12 cellular contexts compared by ENCODE assay signal in the genomic region with DNA sequence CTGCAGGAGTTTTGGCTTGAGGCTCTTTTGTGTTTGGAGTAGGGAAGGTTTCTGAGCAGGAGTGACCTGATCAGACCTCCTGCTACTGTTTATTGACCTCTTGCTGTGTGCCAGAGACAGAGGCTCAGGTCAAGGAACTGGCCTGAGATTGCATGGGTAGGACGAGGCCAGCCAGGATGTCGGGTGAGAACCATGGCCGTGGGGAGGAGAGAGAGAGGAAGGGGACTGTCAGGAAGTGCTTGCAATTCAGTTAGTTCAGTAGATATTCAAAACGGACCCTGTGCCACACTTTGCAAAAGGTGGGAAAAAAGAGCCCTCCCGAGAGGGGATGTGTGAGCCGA. TPM values are rescaled to one million over a fixed set of nuclear protein-coding genes. Genes with fewer than 3 reads are reported as not detected.
DNase-seq lines count a peak whose midpoint lies in the region; ATAC-seq and TF ChIP-seq lines count a peak whose summit lies in the region.
"Had no signal": no experiment of that assay in that cellular context is flagged by ENCODE, and none has a peak within 500 bp of the region (broad histone marks: within the 10 kb centered on the region; RNA-seq: fewer than 3 reads in every experiment).

No MANE protein-coding gene starts in this region.

- no peaks in the 10 kb centered on the region for H3K27me3 Mint-ChIP-seq in activated naive CD4-positive, alpha-beta T cell treated with anti-CD3 and anti-CD28 coated beads, Interleukin-2, amount 50 U/mL, for 24 hours
- H3K27me3 Mint-ChIP-seq in glutamatergic neuron (ENCODE audit: unreplicated experiment), result peaks cover 2% of the 10 kb centered on the region
- no peaks in the 10 kb centered on the region for H3K27me3 Mint-ChIP-seq in stimulated activated naive B cell treated with anti-CD40 and anti-IgM and Interleukin-4, amounts not matched to agents 10 μg/mL and 1 μg/mL and 100 μg/mL, for 72 hours

- peak overlapping the region; percentile 98 for H3K27ac Mint-ChIP-seq in activated naive CD4-positive, alpha-beta T cell treated with anti-CD3 and anti-CD28 coated beads, Interleukin-2, amount 50 U/mL, for 24 hours
- H3K27ac Mint-ChIP-seq in glutamatergic neuron (ENCODE audit: unreplicated experiment), result no peak overlapping the region
- H3K27ac Mint-ChIP-seq in stimulated activated naive B cell treated with anti-CD40 and anti-IgM and Interleukin-4, amounts not matched to agents 10 μg/mL and 1 μg/mL and 100 μg/mL, for 72 hours, result peak overlapping the region; percentile 94

- H3K9me3 Mint-ChIP-seq in activated naive CD4-positive, alpha-beta T cell treated with anti-CD3 and anti-CD28 coated beads, Interleukin-2, amount 50 U/mL, for 24 hours, result no peaks in the 10 kb centered on the region
- peaks cover 3% of the 10 kb centered on the region for H3K9me3 Mint-ChIP-seq in glutamatergic neuron (ENCODE audit: unreplicated experiment)
- H3K9me3 Mint-ChIP-seq in stimulated activated naive B cell treated with anti-CD40 and anti-IgM and Interleukin-4, amounts not matched to agents 10 μg/mL and 1 μg/mL and 100 μg/mL, for 72 hours, result no peaks in the 10 kb centered on the region

- no peak for DNase-seq in activated naive CD4-positive, alpha-beta T cell (lab: John Stamatoyannopoulos, UW)
- no peak for DNase-seq in glutamatergic neuron
- DNase-seq in stimulated activated naive B cell treated with anti-CD40 and anti-IgM and Interleukin-4, amounts not matched to agents 10 μg/mL and 1 μg/mL and 100 μg/mL, for 72 hours, result no peak
- no peak for DNase-seq in NOMO-1 treated with dmso at 0.1 percent for 144 hours (lab: John Stamatoyannopoulos, UW; ENCODE audit: unreplicated experiment)
- no peak for DNase-seq in NCI-H2081 (lab: John Stamatoyannopoulos, UW)
- DNase-seq in NCI-H1417 treated with DMSO at 0.1 percent for 48 hours (lab: John Stamatoyannopoulos, UW), result no peak
- DNase-seq: AML-193; NCI-H2107; stimulated activated CD4-positive, alpha-beta T cell treated with anti-CD3 and anti-CD28 coated beads, Interleukin-1b, Interleukin-23, amount 100 ng/mL, for 48 hours had no signal

- TF ChIP-seq CTCF in VCaP (conservative IDR thresholded peaks at IDR 0.05) (no peak), glutamatergic neuron (IDR thresholded peaks at IDR 0.05; ENCODE audit: partially characterized antibody, unreplicated experiment) (no peak)

- peak overlapping the region; percentile 43 for H3K27ac ChIP-seq in VCaP
- H3K27ac ChIP-seq: epithelial cell of prostate had no signal

- ATAC-seq in stimulated activated naive B cell treated with anti-CD40 and anti-IgM and Interleukin-4, amounts not matched to agents 10 μg/mL and 1 μg/mL and 100 μg/mL, for 72 hours (replicated peaks), result no peak

- H3K4me3 Mint-ChIP-seq in activated naive CD4-positive, alpha-beta T cell treated with anti-CD3 and anti-CD28 coated beads, Interleukin-2, amount 50 U/mL, for 24 hours, result peak overlapping the region; percentile 70
- peak overlapping the region; percentile 31 for H3K4me3 Mint-ChIP-seq in glutamatergic neuron (ENCODE audit: unreplicated experiment)
- peak overlapping the region; percentile 67 to 69 for H3K4me3 Mint-ChIP-seq in stimulated activated naive B cell treated with anti-CD40 and anti-IgM and Interleukin-4, amounts not matched to agents 10 μg/mL and 1 μg/mL and 100 μg/mL, for 72 hours

- H3K4me1 Mint-ChIP-seq in activated naive CD4-positive, alpha-beta T cell treated with anti-CD3 and anti-CD28 coated beads, Interleukin-2, amount 50 U/mL, for 24 hours, result peaks cover 75% of the 10 kb centered on the region
- peaks cover 20% of the 10 kb centered on the region for H3K4me1 Mint-ChIP-seq in glutamatergic neuron (ENCODE audit: low read depth, unreplicated experiment)
- H3K4me1 Mint-ChIP-seq in stimulated activated naive B cell treated with anti-CD40 and anti-IgM and Interleukin-4, amounts not matched to agents 10 μg/mL and 1 μg/mL and 100 μg/mL, for 72 hours, result peaks cover 56 to 81% of the 10 kb centered on the region in 2 donors

- no peaks in the 10 kb centered on the region for H3K36me3 Mint-ChIP-seq in activated naive CD4-positive, alpha-beta T cell treated with anti-CD3 and anti-CD28 coated beads, Interleukin-2, amount 50 U/mL, for 24 hours
- H3K36me3 Mint-ChIP-seq in glutamatergic neuron (ENCODE audit: unreplicated experiment), result no peaks in the 10 kb centered on the region
- peaks cover 33 to 34% of the 10 kb centered on the region in 2 donors for H3K36me3 Mint-ChIP-seq in stimulated activated naive B cell treated with anti-CD40 and anti-IgM and Interleukin-4, amounts not matched to agents 10 μg/mL and 1 μg/mL and 100 μg/mL, for 72 hours

RNA-seq across cellular contexts. Expression of a gene that starts 14.0 kb away (rescaled TPM):
- 23.0 TPM for total RNA-seq in glutamatergic neuron (ENCODE audit: unreplicated experiment)

RNA-seq across cellular contexts. Expression of a gene that starts 38.4 kb away (rescaled TPM):
- total RNA-seq in glutamatergic neuron (ENCODE audit: unreplicated experiment), result 145 TPM
